In genomic region chr9:14677872-14678271, GRCh38 we compare ENCODE assay signal across 31 cellular contexts. TPM values are rescaled to one million over a fixed set of nuclear protein-coding genes. Genes with fewer than 3 reads are reported as not detected.
"Had no signal": no experiment of that assay in that cellular context is flagged by ENCODE, and none has a peak within 500 bp of the region (broad histone marks: within the 10 kb centered on the region; RNA-seq: fewer than 3 reads in every experiment).

No MANE protein-coding gene starts in this region.

- H3K36me3 ChIP-seq: left lung, lower lobe of right lung, thoracic aorta, WERI-Rb-1 had no signal

- H3K27me3 Mint-ChIP-seq: activated naive CD8-positive, alpha-beta T cell; dendritic cell treated with granulocyte-macrophage colony-stimulating factor and Interleukin-4, amounts not matched to agents 40 ng/mL and 50 ng/mL, for 4 days; natural killer cell treated with Interleukin-12 subunit alpha and Interleukin-12 subunit beta and Interleukin-15 and Interleukin-18, amount 100 ng/mL, for 72 hours had no signal

- H3K4me3 ChIP-seq: esophagus squamous epithelium, left lung, lower lobe of right lung, mucosa of descending colon, skin epidermis, thoracic aorta, upper lobe of left lung had no signal

- FAIRE-seq: astrocyte, endometrium had no signal

- DNase-seq: activated CD4-positive, alpha-beta T cell treated with anti-CD3 and anti-CD28 coated beads for 48 hours; activated CD4-positive, alpha-beta T cell treated with anti-CD3 and anti-CD28 coated beads, Interleukin-2, amount 50 U/mL, for 48 hours; activated CD8-positive, alpha-beta memory T cell treated with anti-CD3 and anti-CD28 coated beads for 24 hours; activated effector memory CD4-positive, alpha-beta T cell treated with Interleukin-2 at 50 U/mL for 16 hours; activated naive CD4-positive, alpha-beta T cell treated with Interleukin-2 at 50 U/mL for 16 hours; caudate nucleus; effector CD4-positive, alpha-beta T cell; esophagus squamous epithelium; foreskin melanocyte; left lung; lower lobe of right lung; mesendoderm; mucosa of descending colon; posterior cingulate gyrus; stimulated activated CD4-positive, alpha-beta T cell treated with anti-CD3 and anti-CD28 coated beads, Interleukin-2, amount 100 ng/mL, for 24 hours; stimulated activated naive CD4-positive, alpha-beta T cell; T-helper 1 cell; upper lobe of left lung; WERI-Rb-1 had no signal

- H3K27ac ChIP-seq: epithelial cell of prostate, esophagus squamous epithelium, left lung, lower lobe of right lung, skin epidermis, thoracic aorta, upper lobe of left lung, WERI-Rb-1 had no signal

- H3K4me1 ChIP-seq: esophagus squamous epithelium, left lung, lower lobe of right lung, upper lobe of left lung had no signal

- H3K4me3 Mint-ChIP-seq: activated naive CD8-positive, alpha-beta T cell; dendritic cell treated with granulocyte-macrophage colony-stimulating factor and Interleukin-4, amounts not matched to agents 40 ng/mL and 50 ng/mL, for 4 days; natural killer cell treated with Interleukin-12 subunit alpha and Interleukin-12 subunit beta and Interleukin-15 and Interleukin-18, amount 100 ng/mL, for 72 hours had no signal

- ATAC-seq: activated CD4-positive, CD25-positive, alpha-beta regulatory T cell treated with anti-CD3 and anti-CD28 coated beads, Interleukin-2, amount 50 U/mL, for 24 hours; left lung; mucosa of descending colon; natural killer cell treated with Interleukin-12 subunit alpha and Interleukin-12 subunit beta and Interleukin-15 and Interleukin-18, amount 100 ng/mL, for 72 hours; sciatic nerve had no signal

- H3K9me3 ChIP-seq: esophagus squamous epithelium, left lung, lower lobe of right lung, mucosa of descending colon, thoracic aorta, upper lobe of left lung had no signal

- H3K27me3 ChIP-seq: esophagus squamous epithelium, left lung, upper lobe of left lung had no signal

- H3K27ac Mint-ChIP-seq: activated naive CD8-positive, alpha-beta T cell; dendritic cell treated with granulocyte-macrophage colony-stimulating factor and Interleukin-4, amounts not matched to agents 40 ng/mL and 50 ng/mL, for 4 days; natural killer cell treated with Interleukin-12 subunit alpha and Interleukin-12 subunit beta and Interleukin-15 and Interleukin-18, amount 100 ng/mL, for 72 hours had no signal

RNA-seq across cellular contexts. Expression of gene CER1, which starts 44.7 kb away (rescaled TPM):
- total RNA-seq: esophagus squamous epithelium; left lung; lower lobe of right lung; myocyte; natural killer cell treated with Interleukin-12 subunit alpha and Interleukin-12 subunit beta and Interleukin-15 and Interleukin-18, amount 100 ng/mL, for 72 hours; sciatic nerve; thoracic aorta; upper lobe of left lung had no signal
- polyA plus RNA-seq: adipose tissue had no signal
